In genomic region chr14:60642790-60643397, GRCh38 we compare ENCODE assay signal across 13 cellular contexts. TPM values are rescaled to one million over a fixed set of nuclear protein-coding genes. Genes with fewer than 3 reads are reported as not detected.
DNase-seq lines count a peak whose midpoint lies in the region; ATAC-seq and TF ChIP-seq lines count a peak whose summit lies in the region.
"Had no signal": no experiment of that assay in that cellular context is flagged by ENCODE, and none has a peak within 500 bp of the region (broad histone marks: within the 10 kb centered on the region; RNA-seq: fewer than 3 reads in every experiment).

No MANE protein-coding gene starts in this region.

- H3K9ac ChIP-seq in H9 (ENCODE audit: extremely low read depth, insufficient read length, low read length) (no peak overlapping the region), neuronal stem cell (ENCODE audit: low read depth, low read length, poor library complexity) (peak overlapping the region; percentile 74)

- H3K4me2 ChIP-seq in H9 (ENCODE audit: insufficient read depth, insufficient read length, low read length) (peak overlapping the region; percentile 39), neuronal stem cell (ENCODE audit: insufficient read depth, low read length, poor library complexity, severe bottlenecking) (peak overlapping the region; percentile 21)

- H3K9me3 Mint-ChIP-seq in H9, result peaks cover 0 to 10% of the 10 kb centered on the region in 2 experiments; a peak in 4 of 5 replicates
- H3K9me3 Mint-ChIP-seq: activated T-helper 1 cell treated with anti-CD3 and anti-CD28 coated beads, Interleukin-12 subunit alpha, Interleukin-12 subunit beta, Interleukin-2, Interleukin-4 antibody, amounts not matched to agents 30 ng/mL and 10 ng/mL and 1 ng/mL, durations not matched to agents 14 hours and 24 hours and 36 hours; CD8-positive, alpha-beta T cell had no signal

- POLR2A ChIA-PET in AG04450 (lab: Yijun Ruan, JAX), result interaction anchor here (1.4 kb wide), 1 partner anchor 18 kb away, joined by 12 read pairs; no protein-coding TSS in a partner anchor

- no peaks in the 10 kb centered on the region for H3K79me2 ChIP-seq in H9 (ENCODE audit: insufficient read depth, low read length)

- H3K14ac ChIP-seq in H9 (ENCODE audit: insufficient read depth, low read length) (no peak overlapping the region; the same call in 1 of the 2 replicates), neuronal stem cell (ENCODE audit: low read length) (no peak overlapping the region)

- CTCF ChIA-PET in AG04450 (lab: Charles Lee), result interaction anchor here (0.7 kb wide), 1 partner anchor 396 kb away, joined by 3 read pairs; no protein-coding TSS in a partner anchor

- H3K27me3 ChIP-seq in AG04450 (ENCODE audit: control insufficient read depth, insufficient read depth, low read length), result no peaks in the 10 kb centered on the region
- peaks cover 68% of the 10 kb centered on the region for H3K27me3 ChIP-seq in H9 (ENCODE audit: insufficient read depth, low read length)
- H3K27me3 ChIP-seq in neuronal stem cell (ENCODE audit: control insufficient read depth in 3 of 3, insufficient read depth in 3 of 3, low read depth in 1 of 3, low read length in 3 of 3), result peaks cover 38 to 98% (median 77%) of the 10 kb centered on the region in 3 experiments
- H3K27me3 ChIP-seq in SJCRH30, result no peaks in the 10 kb centered on the region

- no peaks in the 10 kb centered on the region; a peak in 2 of 7 replicates for H3K36me3 Mint-ChIP-seq in H9 (ENCODE audit: insufficient read depth in 1 of 3, low read depth in 3 of 3)
- H3K36me3 Mint-ChIP-seq: CD8-positive, alpha-beta T cell had no signal

- H2BK12ac ChIP-seq in H9 (ENCODE audit: insufficient read length, low read depth, low read length) (no peak overlapping the region), neuronal stem cell (ENCODE audit: low read length) (no peak overlapping the region)

- H2BK120ac ChIP-seq in H9 (ENCODE audit: low read depth, low read length, poor library complexity, severe bottlenecking) (no peak overlapping the region), neuronal stem cell (ENCODE audit: low read depth, low read length) (no peak overlapping the region)

- peak overlapping the region; percentile 47 for H3K27ac ChIP-seq in AG04450 (ENCODE audit: low read depth, low read length)
- no peak overlapping the region for H3K27ac ChIP-seq in H9 (ENCODE audit: insufficient read length, low read depth, low read length)
- H3K27ac ChIP-seq in coronary artery, result no peak overlapping the region
- H3K27ac ChIP-seq in neuronal stem cell (replicated peaks; ENCODE audit: low read length), result no peak overlapping the region
- H3K27ac ChIP-seq in SJCRH30, result no peak overlapping the region

- H4K8ac ChIP-seq in H9 (replicated peaks; ENCODE audit: insufficient read length, low read depth, low read length) (no peak overlapping the region), neuronal stem cell (ENCODE audit: low read depth, low read length) (no peak overlapping the region)

- H3K27ac Mint-ChIP-seq in H9, result no peak overlapping the region
- H3K27ac Mint-ChIP-seq: activated T-helper 1 cell treated with anti-CD3 and anti-CD28 coated beads, Interleukin-12 subunit alpha, Interleukin-12 subunit beta, Interleukin-2, Interleukin-4 antibody, amounts not matched to agents 30 ng/mL and 10 ng/mL and 1 ng/mL, durations not matched to agents 14 hours and 24 hours and 36 hours; CD8-positive, alpha-beta T cell had no signal

- intact Hi-C loops in left colon (cut with DNase I, micrococcal nuclease), result no loop called here

- H3K4me1 Mint-ChIP-seq in H9, result peaks cover 40 to 77% of the 10 kb centered on the region in 2 experiments

- peaks cover 4% of the 10 kb centered on the region for H3K4me1 ChIP-seq in H9 (ENCODE audit: insufficient read depth, low read length)
- peaks cover 0 to 13% of the 10 kb centered on the region in 2 donors for H3K4me1 ChIP-seq in neuronal stem cell (ENCODE audit: control insufficient read depth in 2 of 2, insufficient read depth in 1 of 2, low read depth in 1 of 2, low read length in 2 of 2)
- H3K4me1 ChIP-seq in SJCRH30, result peaks cover 26% of the 10 kb centered on the region

- ATAC-seq in left colon, result no peak
- ATAC-seq in HG03439 (IDR thresholded peaks at IDR 0.05; ENCODE audit: unreplicated experiment), result no peak
- ATAC-seq: CD8-positive, alpha-beta T cell had no signal

- no peak overlapping the region for H2AFZ ChIP-seq in H9 (ENCODE audit: low read length)
- H2AFZ ChIP-seq in neuronal stem cell (ENCODE audit: low read length), result peak overlapping the region; percentile 74

- no peak overlapping the region for H2BK15ac ChIP-seq in H9 (ENCODE audit: low read depth, low read length)
- peak overlapping the region; percentile 59 for H2BK15ac ChIP-seq in neuronal stem cell (ENCODE audit: low read length)

- no peak overlapping the region for H4K5ac ChIP-seq in H9 (ENCODE audit: insufficient read length, low read depth, low read length)

- H3K4ac ChIP-seq in H9 (ENCODE audit: low read depth, low read length), result no peak overlapping the region
- H3K4ac ChIP-seq in neuronal stem cell (ENCODE audit: low read length), result no peak overlapping the region

- H3K4me3 Mint-ChIP-seq in H9, result peak overlapping the region; percentile 26 to 66; a peak in 4 of 5 replicates
- H3K4me3 Mint-ChIP-seq: activated T-helper 1 cell treated with anti-CD3 and anti-CD28 coated beads, Interleukin-12 subunit alpha, Interleukin-12 subunit beta, Interleukin-2, Interleukin-4 antibody, amounts not matched to agents 30 ng/mL and 10 ng/mL and 1 ng/mL, durations not matched to agents 14 hours and 24 hours and 36 hours had no signal

- H2BK5ac ChIP-seq in H9 (ENCODE audit: insufficient read length, low read length) (no peak overlapping the region), neuronal stem cell (ENCODE audit: low read length) (no peak overlapping the region)

- peaks cover 3% of the 10 kb centered on the region for H3K23me2 ChIP-seq in H9 (ENCODE audit: insufficient read length, low read depth, low read length, poor library complexity, severe bottlenecking)

- H4K91ac ChIP-seq in H9 (ENCODE audit: insufficient read length, low read depth, low read length), result no peak overlapping the region
- no peak overlapping the region for H4K91ac ChIP-seq in neuronal stem cell (ENCODE audit: low read depth, low read length, poor library complexity)

- DNase-seq in AG04450 (ENCODE audit: low read depth, low spot score) (no peak), H9 (no peak), coronary artery (ENCODE audit: low spot score) (no peak), neuronal stem cell (ENCODE audit: low spot score) (peak; percentile 26), SJCRH30 (no peak), left colon (no peak), D341Med (ENCODE audit: low spot score) (no peak)
- DNase-seq: CD8-positive, alpha-beta T cell; central memory CD4-positive, alpha-beta T cell; NCI-H1105; NCI-H524 treated with DMSO at 0.1 percent for 48 hours had no signal

- H2AK5ac ChIP-seq in H9 (ENCODE audit: insufficient read length, low read length) (no peak overlapping the region), neuronal stem cell (ENCODE audit: low read depth, low read length) (peak overlapping the region; percentile 93)

- no CpG with 5 or more reads among the region's 34 CpGs for WGBS in H9 (ENCODE audit: extremely low coverage, insufficient read length, low lambda C conversion rate)
- no CpG with 5 or more reads among the region's 34 CpGs for WGBS in neuronal stem cell (ENCODE audit: extremely low coverage in 2 of 2, insufficient read length in 2 of 2, insufficient replicate concordance in 1 of 2), 2 donors

- H3T11ph ChIP-seq in H9 (ENCODE audit: low read length), result no peak overlapping the region

- H4K20me1 ChIP-seq in H9 (ENCODE audit: control insufficient read depth, insufficient read depth, insufficient read length), result no peaks in the 10 kb centered on the region

- H3K4me3 ChIP-seq in AG04450 (ENCODE audit: low read depth, low read length) (peak overlapping the region; percentile 20), coronary artery (peak overlapping the region; percentile 41), neuronal stem cell (ENCODE audit: low read length in 2 of 2) (no peak overlapping the region), SJCRH30 (no peak overlapping the region)

- H3K9me3 ChIP-seq in AG04450 (ENCODE audit: control insufficient read depth, insufficient read depth, low read length), result peaks cover 18% of the 10 kb centered on the region
- no peaks in the 10 kb centered on the region for H3K9me3 ChIP-seq in H9 (ENCODE audit: control insufficient read depth, low read depth, low read length)
- no peaks in the 10 kb centered on the region for H3K9me3 ChIP-seq in neuronal stem cell (replicated peaks in 1 of 2; ENCODE audit: control insufficient read depth in 2 of 2, insufficient read depth in 1 of 2, low read depth in 1 of 2, low read length in 2 of 2)
- no peaks in the 10 kb centered on the region for H3K9me3 ChIP-seq in SJCRH30 (replicated peaks)

- H3K56ac ChIP-seq in H9 (ENCODE audit: insufficient read length, low read depth, low read length), result no peak overlapping the region

- TF ChIP-seq CTCF in AG04450 (IDR thresholded peaks at IDR 0.05; ENCODE audit: low read depth, low read length) (no peak), H9 (conservative IDR thresholded peaks at IDR 0.05) (no peak), coronary artery (IDR thresholded peaks at IDR 0.05) (no peak)

- H3K27me3 Mint-ChIP-seq in H9 (ENCODE audit: low read depth), result peaks cover 100% of the 10 kb centered on the region

- H3K23ac ChIP-seq in H9 (ENCODE audit: insufficient read length, low read depth, low read length) (no peak overlapping the region), neuronal stem cell (ENCODE audit: low read depth, low read length, poor library complexity) (no peak overlapping the region)

- no peak overlapping the region for H3K18ac ChIP-seq in H9 (ENCODE audit: insufficient read length, low read depth, low read length)
- H3K18ac ChIP-seq in neuronal stem cell (ENCODE audit: low read length), result peak overlapping the region; percentile 73

- no peaks in the 10 kb centered on the region for H3K79me1 ChIP-seq in H9 (ENCODE audit: insufficient read depth, low read depth, low read length, poor library complexity, severe bottlenecking)
- no peaks in the 10 kb centered on the region for H3K79me1 ChIP-seq in neuronal stem cell (ENCODE audit: low read depth, low read length)

- H3K36me3 ChIP-seq in neuronal stem cell (replicated peaks in 1 of 2; ENCODE audit: control insufficient read depth in 2 of 2, insufficient read depth in 2 of 2, low read length in 2 of 2) (no peaks in the 10 kb centered on the region), SJCRH30 (peaks cover 80% of the 10 kb centered on the region)

- no peak overlapping the region for H2BK20ac ChIP-seq in H9 (ENCODE audit: low read depth, low read length, poor library complexity, severe bottlenecking)

RNA-seq across cellular contexts. Expression of gene SIX1, which starts 6.4 kb away (rescaled TPM):
- polyA plus RNA-seq in AG04450 (2011; rRNA removed), result 25.6 and 26.9 TPM in 2 replicates
- polyA minus RNA-seq in AG04450 (2011; rRNA and poly(A)+ RNA removed), result 19.9 and 23.8 TPM in 2 replicates
- 0.09 and 0.17 TPM in 2 replicates for total RNA-seq in H9 (2021)
- polyA plus RNA-seq in neuronal stem cell (2013, experiment 1 of 2), result 0.13 TPM
- 0.11 TPM for polyA plus RNA-seq in neuronal stem cell (2013, experiment 2 of 2)
- total RNA-seq in SJCRH30 (2014; rRNA removed; shearing (Covaris generic)), result 63.4 and 65.0 TPM in 2 replicates
- not detected for total RNA-seq in left colon
- total RNA-seq: CD8-positive, alpha-beta T cell had no signal

Comparison
In these comparisons a context has a peak if more than half of its experiments do, and no peak if none do; other contexts are left out.
1. H3K4me3 ChIP-seq: peak in AG04450 (single experiment) and coronary artery (single experiment); none in neuronal stem cell (0 of 2) and SJCRH30 (single experiment).
2. RNA of gene SIX1, which starts 6.4 kb away (total RNA-seq): 63.4 to 65.0 TPM in SJCRH30; 0.09 to 0.17 TPM in H9 and not detected in left colon; every median in the first group is over 10 times any median in the second.